ENCODE assay signal across 28 cellular contexts in the genomic region with DNA sequence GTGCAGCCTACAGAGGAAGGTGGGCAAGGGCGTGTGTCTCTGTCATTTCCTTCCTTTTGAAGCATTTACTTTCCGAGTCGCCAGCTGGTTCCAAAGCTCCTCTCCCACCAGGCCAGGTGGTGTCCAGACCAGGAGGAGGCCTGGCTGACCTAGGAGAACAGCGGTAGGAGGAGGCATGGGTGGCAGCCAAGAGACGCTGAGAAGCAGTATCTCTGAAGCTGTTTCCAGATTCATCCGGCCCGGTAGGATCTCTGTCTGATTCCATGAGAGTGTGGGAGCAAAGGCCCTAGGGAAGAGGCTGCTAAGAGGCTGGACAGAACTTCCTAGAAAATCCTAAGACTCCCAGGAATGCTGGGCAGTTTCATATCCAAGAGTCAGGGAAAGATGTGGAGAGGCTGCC. TPM values are rescaled to one million over a fixed set of nuclear protein-coding genes. Genes with fewer than 3 reads are reported as not detected.
A peak's percentile ranks its signal among the peaks of the same experiment; 100 is the strongest.
DNase-seq lines count a peak whose midpoint lies in the region; ATAC-seq, FAIRE-seq and TF ChIP-seq lines count a peak whose summit lies in the region.
"Had no signal": no experiment of that assay in that cellular context is flagged by ENCODE, and none has a peak within 500 bp of the region (broad histone marks: within the 10 kb centered on the region; RNA-seq: fewer than 3 reads in every experiment).

No MANE protein-coding gene starts in this region.

- H3K27me3 ChIP-seq in BLaER1 (peaks cover 11% of the 10 kb centered on the region), bronchial epithelial cell (ENCODE audit: control insufficient read depth, insufficient read depth, low read length) (no peaks in the 10 kb centered on the region)
- H3K27me3 ChIP-seq in BLaER1 treated with 17β-estradiol and CSF1 and Interleukin-3, amounts not matched to agents 10 nM and 100 nM: peaks cover 10 to 13% (median 11%) of the 10 kb centered on the region in 11 experiments
- H3K27me3 ChIP-seq: thyroid gland had no signal

- no peaks in the 10 kb centered on the region for H3K36me3 ChIP-seq in BLaER1
- H3K36me3 ChIP-seq in BLaER1 treated with 17β-estradiol and CSF1 and Interleukin-3, amounts not matched to agents 10 nM and 100 nM: no peaks in the 10 kb centered on the region
- no peaks in the 10 kb centered on the region for H3K36me3 ChIP-seq in bronchial epithelial cell (ENCODE audit: control insufficient read depth, insufficient read depth, low read length)
- H3K36me3 ChIP-seq: thyroid gland had no signal

- H3K4me1 Mint-ChIP-seq in neural crest cell: peaks cover 12% of the 10 kb centered on the region
- H3K4me1 Mint-ChIP-seq: central memory CD8-positive, alpha-beta T cell; stimulated activated naive B cell treated with anti-CD40 and anti-IgM and Interleukin-4, amounts not matched to agents 10 μg/mL and 1 μg/mL and 100 μg/mL, for 72 hours had no signal

- no peaks in the 10 kb centered on the region for H3K27me3 Mint-ChIP-seq in neural crest cell (ENCODE audit: low read depth)
- H3K27me3 Mint-ChIP-seq: central memory CD8-positive, alpha-beta T cell had no signal

- H3K9ac ChIP-seq in BLaER1: no peak overlapping the region
- H3K9ac ChIP-seq in BLaER1 treated with 17β-estradiol and CSF1 and Interleukin-3, amounts not matched to agents 10 nM and 100 nM: peak overlapping the region in 1 of 11 experiments; percentile 3; a peak in 2 of 22 replicates

- peaks cover 4% of the 10 kb centered on the region; the same call in 1 of the 2 replicates for H3K9me3 ChIP-seq in BLaER1
- peaks cover 0 to 6% (median 0%) of the 10 kb centered on the region in 11 experiments; a peak in 2 of 22 replicates for H3K9me3 ChIP-seq in BLaER1 treated with 17β-estradiol and CSF1 and Interleukin-3, amounts not matched to agents 10 nM and 100 nM (replicated peaks in 1 of 11)
- H3K9me3 ChIP-seq: thyroid gland had no signal

- H3K4me3 Mint-ChIP-seq in neural crest cell: no peak overlapping the region
- H3K4me3 Mint-ChIP-seq: central memory CD8-positive, alpha-beta T cell; stimulated activated naive B cell treated with anti-CD40 and anti-IgM and Interleukin-4, amounts not matched to agents 10 μg/mL and 1 μg/mL and 100 μg/mL, for 72 hours had no signal

- H3K4me1 ChIP-seq in BLaER1: peaks cover 8% of the 10 kb centered on the region
- peaks cover 0 to 10% (median 7%) of the 10 kb centered on the region in 10 experiments; a peak in 12 of 20 replicates for H3K4me1 ChIP-seq in BLaER1 treated with 17β-estradiol and CSF1 and Interleukin-3, amounts not matched to agents 10 nM and 100 nM

- ATAC-seq in GM19023 (IDR thresholded peaks at IDR 0.05; ENCODE audit: unreplicated experiment): no peak
- ATAC-seq in GM18868 (IDR thresholded peaks at IDR 0.05; ENCODE audit: unreplicated experiment): no peak
- no peak for ATAC-seq in GM18907 (IDR thresholded peaks at IDR 0.05; ENCODE audit: unreplicated experiment)
- ATAC-seq: SK-N-SH treated with all-trans-retinoic acid at 6 μM for 48 hours; stimulated activated naive B cell treated with anti-CD40 and anti-IgM and Interleukin-4, amounts not matched to agents 10 μg/mL and 1 μg/mL and 100 μg/mL, for 72 hours had no signal

- H3K4me3 ChIP-seq in BLaER1 (no peak overlapping the region), bronchial epithelial cell (ENCODE audit: low read depth, low read length) (no peak overlapping the region)
- no peak overlapping the region for H3K4me3 ChIP-seq in BLaER1 treated with 17β-estradiol and CSF1 and Interleukin-3, amounts not matched to agents 10 nM and 100 nM
- H3K4me3 ChIP-seq: thyroid gland had no signal

- H3K27ac ChIP-seq in BLaER1: no peak overlapping the region
- H3K27ac ChIP-seq in BLaER1 treated with 17β-estradiol and CSF1 and Interleukin-3, amounts not matched to agents 10 nM and 100 nM: no peak overlapping the region
- H3K27ac ChIP-seq: thyroid gland had no signal

- peak overlapping the region; percentile 41; the same call in 1 of the 2 replicates for H3K4me2 ChIP-seq in BLaER1
- H3K4me2 ChIP-seq in BLaER1 treated with 17β-estradiol and CSF1 and Interleukin-3, amounts not matched to agents 10 nM and 100 nM: peak overlapping the region in 8 of 11 experiments; percentile 23 to 47 (median 38); a peak in 13 of 22 replicates

- no peaks in the 10 kb centered on the region for H3K36me3 Mint-ChIP-seq in neural crest cell (ENCODE audit: low read depth)
- H3K36me3 Mint-ChIP-seq: stimulated activated naive B cell treated with anti-CD40 and anti-IgM and Interleukin-4, amounts not matched to agents 10 μg/mL and 1 μg/mL and 100 μg/mL, for 72 hours had no signal

- DNase-seq in bronchial epithelial cell (ENCODE audit: low read depth) (no peak), neural crest cell (ENCODE audit: low read depth, low spot score) (no peak)
- DNase-seq: activated CD4-positive, alpha-beta T cell treated with anti-CD3 and anti-CD28 coated beads, Interleukin-2, amount 50 U/mL, for 4 hours; activated effector memory CD4-positive, alpha-beta T cell treated with anti-CD3 and anti-CD28 coated beads, Interleukin-2, amount 50 U/mL, for 16 hours; aorta; DMS53; KBM-7; kidney glomerular epithelial cell; mammary epithelial cell; MM.1S; NCI-H1417 treated with DMSO at 0.1 percent for 48 hours; NCI-H82; occipital lobe; stimulated activated CD4-positive, alpha-beta T cell treated with anti-CD3 and anti-CD28 coated beads, Interleukin-4, amount 100 ng/mL, for 24 hours; stimulated activated naive B cell treated with anti-CD40 and anti-IgM and Interleukin-4, amounts not matched to agents 10 μg/mL and 1 μg/mL and 100 μg/mL, for 72 hours; T-helper 9 cell; thyroid gland had no signal

- TF ChIP-seq CTCF in bronchial epithelial cell (IDR thresholded peaks at IDR 0.05; ENCODE audit: insufficient read depth, low read length, severe bottlenecking) (no peak), neural crest cell (conservative IDR thresholded peaks at IDR 0.05) (no peak)

- H3K9me3 Mint-ChIP-seq in neural crest cell: no peaks in the 10 kb centered on the region
- H3K9me3 Mint-ChIP-seq: central memory CD8-positive, alpha-beta T cell; stimulated activated naive B cell treated with anti-CD40 and anti-IgM and Interleukin-4, amounts not matched to agents 10 μg/mL and 1 μg/mL and 100 μg/mL, for 72 hours had no signal

- FAIRE-seq in bronchial epithelial cell (lab: Jason Lieb, UNC): peak; percentile 32
- FAIRE-seq: H54 had no signal

- H3K27ac Mint-ChIP-seq in neural crest cell (ENCODE audit: unreplicated experiment): peak overlapping the region; percentile 19
- H3K27ac Mint-ChIP-seq: stimulated activated naive B cell treated with anti-CD40 and anti-IgM and Interleukin-4, amounts not matched to agents 10 μg/mL and 1 μg/mL and 100 μg/mL, for 72 hours had no signal

- H4K20me1 ChIP-seq in BLaER1: no peaks in the 10 kb centered on the region
- no peaks in the 10 kb centered on the region for H4K20me1 ChIP-seq in BLaER1 treated with 17β-estradiol and CSF1 and Interleukin-3, amounts not matched to agents 10 nM and 100 nM

RNA-seq across cellular contexts. Expression of a gene that starts 20.3 kb away (rescaled TPM):
- not detected in 2 replicates for total RNA-seq in bronchial epithelial cell
- 1.1 and 1.7 TPM in 2 replicates for total RNA-seq in neural crest cell
- total RNA-seq: fibroblast of lung, HT1080, mammary epithelial cell, occipital lobe, renal cortical epithelial cell had no signal
